Comparison of ENCODE assay signal across 8 cellular contexts in genomic region chrX:16436348-16437188, GRCh38.
DNase-seq lines count a peak whose midpoint lies in the region; ATAC-seq and TF ChIP-seq lines count a peak whose summit lies in the region.

No MANE protein-coding gene starts in this region.

- no peaks in the 10 kb centered on the region for H3K9me3 Mint-ChIP-seq in endothelial cell (ENCODE audit: unreplicated experiment)

- no peaks in the 10 kb centered on the region for H3K36me3 Mint-ChIP-seq in endothelial cell (ENCODE audit: low read depth, unreplicated experiment)

- TF ChIP-seq CTCF in endothelial cell (IDR thresholded peaks at IDR 0.05; ENCODE audit: unreplicated experiment): peak; percentile 56

- H3K27ac Mint-ChIP-seq in endothelial cell (ENCODE audit: unreplicated experiment): no peak overlapping the region

- H3K27me3 Mint-ChIP-seq in endothelial cell (ENCODE audit: unreplicated experiment): no peaks in the 10 kb centered on the region

- ATAC-seq in HG02981 (IDR thresholded peaks at IDR 0.05; ENCODE audit: unreplicated experiment): peak; percentile 59

- no peak overlapping the region for H3K4me3 Mint-ChIP-seq in endothelial cell (ENCODE audit: unreplicated experiment)

- DNase-seq in EL (peak; percentile 74), NCI-H748 treated with DMSO at 0.1 percent for 48 hours (lab: John Stamatoyannopoulos, UW) (peak; percentile 42), endothelial cell (ENCODE audit: low spot score) (peak; percentile 65), middle frontal gyrus (ENCODE audit: extremely low spot score, low spot score) (peak; percentile 12), COR-L47 (lab: John Stamatoyannopoulos, UW) (no peak)
- peak; percentile 81 for DNase-seq in activated CD8-positive, alpha-beta memory T cell treated with anti-CD3 and anti-CD28 coated beads for 24 hours
- peak; percentile 79 for DNase-seq in stimulated activated CD8-positive, alpha-beta memory T cell treated with anti-CD3 and anti-CD28 coated beads, Interleukin-4, amount 100 ng/mL, for 48 hours

- peaks cover 4% of the 10 kb centered on the region for H3K4me1 Mint-ChIP-seq in endothelial cell (ENCODE audit: unreplicated experiment)
